9 cellular contexts compared by ENCODE assay signal in the genomic region with DNA sequence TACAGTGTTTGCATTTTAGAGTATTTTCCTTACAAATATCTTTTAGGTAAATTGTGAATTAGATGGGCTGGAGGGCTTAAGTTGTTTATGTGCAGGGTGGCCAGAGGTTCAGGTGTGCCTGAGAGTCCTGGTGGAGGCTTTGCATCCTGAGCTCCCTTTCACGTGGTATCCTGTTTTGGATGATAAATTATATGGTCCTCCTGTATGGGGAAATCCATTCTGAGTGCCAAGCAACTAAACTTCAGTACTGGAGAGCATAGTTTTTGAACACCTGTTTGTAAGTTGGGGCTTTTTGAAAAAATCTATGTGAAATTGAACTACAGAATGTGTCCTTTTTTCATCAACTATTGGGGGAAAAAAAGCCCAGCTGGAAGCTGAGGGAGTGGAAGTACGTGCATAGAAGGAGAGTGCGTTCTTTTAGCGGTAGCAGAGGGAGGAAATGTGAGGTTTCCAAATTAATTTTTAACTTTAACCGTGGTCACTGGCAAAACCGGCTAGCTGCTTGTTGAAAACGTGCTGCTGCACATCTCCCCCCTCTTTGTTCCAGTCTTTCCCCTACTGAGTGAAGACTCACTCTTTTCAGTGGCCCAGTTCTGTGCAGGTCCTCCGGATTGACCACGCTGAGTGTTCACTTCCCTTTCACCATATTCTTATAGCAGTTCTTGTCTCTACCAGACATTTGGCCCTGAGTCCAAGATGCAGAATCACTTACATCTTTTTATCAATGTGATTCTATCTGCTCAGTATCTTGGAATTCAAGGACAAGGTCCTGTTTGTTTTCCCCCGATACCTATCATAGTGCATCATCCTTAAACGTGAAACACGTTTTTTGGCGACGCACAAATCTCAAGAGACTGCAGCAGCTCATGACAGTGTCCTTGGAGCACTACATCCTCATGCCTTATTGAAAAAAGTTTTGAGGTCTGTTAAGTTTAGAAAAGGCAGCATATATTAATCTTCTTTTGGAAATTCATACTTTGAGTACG. TPM values are rescaled to one million over a fixed set of nuclear protein-coding genes. Genes with fewer than 3 reads are reported as not detected.
A peak's percentile ranks its signal among the peaks of the same experiment; 100 is the strongest.
DNase-seq lines count a peak whose midpoint lies in the region; ATAC-seq and TF ChIP-seq lines count a peak whose summit lies in the region.
"Had no signal": no experiment of that assay in that cellular context is flagged by ENCODE, and none has a peak within 500 bp of the region (broad histone marks: within the 10 kb centered on the region; RNA-seq: fewer than 3 reads in every experiment).

No MANE protein-coding gene starts in this region.

- ATAC-seq in CD4-positive, CD25-positive, alpha-beta regulatory T cell (ENCODE audit: low read depth in 2 of 2), result no peak
- peak; percentile 59 for ATAC-seq in GM19395 (IDR thresholded peaks at IDR 0.05; ENCODE audit: unreplicated experiment)
- peak; percentile 51 for ATAC-seq in HG03378 (IDR thresholded peaks at IDR 0.05; ENCODE audit: unreplicated experiment)

- TF ChIP-seq CTCF in esophagus squamous epithelium (IDR thresholded peaks at IDR 0.05), result no peak

- H3K4me1 Mint-ChIP-seq in CD4-positive, CD25-positive, alpha-beta regulatory T cell, result peaks cover 21 to 56% (median 40%) of the 10 kb centered on the region in 4 donors
- H3K4me1 Mint-ChIP-seq in immature natural killer cell, result peaks cover 17 to 46% of the 10 kb centered on the region in 2 donors

- peak overlapping the region in 1 of 4 donors; percentile 40 for H3K4me3 Mint-ChIP-seq in CD4-positive, CD25-positive, alpha-beta regulatory T cell
- no peak overlapping the region for H3K4me3 Mint-ChIP-seq in immature natural killer cell

- H3K27ac Mint-ChIP-seq in CD4-positive, CD25-positive, alpha-beta regulatory T cell, result peak overlapping the region; percentile 38 to 86 (median 43)
- peak overlapping the region; percentile 58 to 89 (median 76) for H3K27ac Mint-ChIP-seq in immature natural killer cell

- intact Hi-C loops in esophagus squamous epithelium (cut with DNase I), result no loop called here

- WGBS in esophagus squamous epithelium, 2 donors, result 63 to 66% methylated on average over 15 of the region's 15 CpGs

- no peaks in the 10 kb centered on the region for H3K9me3 Mint-ChIP-seq in CD4-positive, CD25-positive, alpha-beta regulatory T cell
- H3K9me3 Mint-ChIP-seq in immature natural killer cell, result no peaks in the 10 kb centered on the region

- no peaks in the 10 kb centered on the region for H3K9me3 ChIP-seq in CD4-positive, CD25-positive, alpha-beta regulatory T cell (ENCODE audit: control insufficient read depth in 2 of 2, low read length in 2 of 2)
- no peaks in the 10 kb centered on the region for H3K9me3 ChIP-seq in esophagus squamous epithelium

- H3K27me3 ChIP-seq in CD4-positive, CD25-positive, alpha-beta regulatory T cell (ENCODE audit: control insufficient read depth, insufficient read depth, low read length), result no peaks in the 10 kb centered on the region
- H3K27me3 ChIP-seq in esophagus squamous epithelium, result no peaks in the 10 kb centered on the region

- no peak overlapping the region for H3K27ac ChIP-seq in CD4-positive, CD25-positive, alpha-beta regulatory T cell (ENCODE audit: insufficient read depth, low read length, poor library complexity, severe bottlenecking)
- H3K27ac ChIP-seq in esophagus squamous epithelium, result peak overlapping the region in 1 of 4 donors; percentile 9

- H3K36me3 ChIP-seq in CD4-positive, CD25-positive, alpha-beta regulatory T cell (ENCODE audit: control insufficient read depth, insufficient read depth, low read length), result peaks cover 81% of the 10 kb centered on the region
- H3K36me3 ChIP-seq in esophagus squamous epithelium, result peaks cover 15 to 99% (median 30%) of the 10 kb centered on the region in 3 donors

- H3K4me1 ChIP-seq in CD4-positive, CD25-positive, alpha-beta regulatory T cell (ENCODE audit: control insufficient read depth, insufficient read depth, low read length, poor library complexity, severe bottlenecking), result peaks cover 19% of the 10 kb centered on the region
- H3K4me1 ChIP-seq in esophagus squamous epithelium, result peaks cover 0 to 15% (median 0%) of the 10 kb centered on the region in 3 donors

- H3K4me3 ChIP-seq in CD4-positive, CD25-positive, alpha-beta regulatory T cell (ENCODE audit: low read depth, low read length), result no peak overlapping the region
- no peak overlapping the region for H3K4me3 ChIP-seq in esophagus squamous epithelium

- no peaks in the 10 kb centered on the region for H3K27me3 Mint-ChIP-seq in CD4-positive, CD25-positive, alpha-beta regulatory T cell
- peaks cover 0 to 2% (median 1%) of the 10 kb centered on the region in 3 donors for H3K27me3 Mint-ChIP-seq in immature natural killer cell (ENCODE audit: low read depth in 3 of 3)

- no peak for DNase-seq in CD4-positive, CD25-positive, alpha-beta regulatory T cell
- DNase-seq in immature natural killer cell, result no peak
- no peak for DNase-seq in NOMO-1 treated with DMSO at 0.1 percent for 48 hours (lab: John Stamatoyannopoulos, UW; ENCODE audit: unreplicated experiment)
- no peak for DNase-seq in esophagus squamous epithelium (lab: John Stamatoyannopoulos, UW)
- DNase-seq in activated gamma-delta T cell treated with Interleukin-2 at 50 U/mL for 16 hours, result no peak
- no peak for DNase-seq in NOMO-1 treated with dmso at 0.1 percent for 144 hours (lab: John Stamatoyannopoulos, UW; ENCODE audit: unreplicated experiment)
- DNase-seq: NCI-H2029 treated with DMSO at 0.1 percent for 48 hours had no signal

- TF ChIP-seq POLR2A in esophagus squamous epithelium (IDR thresholded peaks at IDR 0.05), result no peak

- peaks cover 48% of the 10 kb centered on the region for H3K36me3 Mint-ChIP-seq in CD4-positive, CD25-positive, alpha-beta regulatory T cell
- H3K36me3 Mint-ChIP-seq in immature natural killer cell, result peaks cover 16 to 61% (median 24%) of the 10 kb centered on the region in 3 donors

RNA-seq across cellular contexts. Expression of gene CNOT11, which starts 15.3 kb away (rescaled TPM):
- total RNA-seq in CD4-positive, CD25-positive, alpha-beta regulatory T cell, result 63.8 TPM
- 10 to 100 TPM; 68.6 to 76.2 (median 69.4) TPM for polyA plus RNA-seq in CD4-positive, CD25-positive, alpha-beta regulatory T cell
- polyA plus RNA-seq in immature natural killer cell, result 10 to 100 TPM; 37.0 to 56.9 (median 39.3) TPM
- total RNA-seq in esophagus squamous epithelium, result 10 to 100 TPM; 28.0 to 53.2 (median 41.8) TPM

RNA-seq across cellular contexts. Expression of gene RNF149, which starts 40.5 kb away (rescaled TPM):
- total RNA-seq in CD4-positive, CD25-positive, alpha-beta regulatory T cell, result 221 TPM
- polyA plus RNA-seq in CD4-positive, CD25-positive, alpha-beta regulatory T cell, result 10 to 100 TPM; 84.4 to 97.3 (median 90.9) TPM
- polyA plus RNA-seq in immature natural killer cell, result 10 to 100 TPM; 45.5 to 79.9 (median 50.9) TPM
- total RNA-seq in esophagus squamous epithelium, result 100 to 1,000 TPM in 3 of 4 donors, 10 to 100 TPM in 1; 80.3 to 117 (median 110) TPM

Comparison
In these comparisons a context has a peak if more than half of its experiments do, and no peak if none do; other contexts are left out.
1. ATAC-seq: peak in GM19395 (single experiment) and HG03378 (single experiment); none in CD4-positive, CD25-positive, alpha-beta regulatory T cell (0 of 2).